In the genomic region with DNA sequence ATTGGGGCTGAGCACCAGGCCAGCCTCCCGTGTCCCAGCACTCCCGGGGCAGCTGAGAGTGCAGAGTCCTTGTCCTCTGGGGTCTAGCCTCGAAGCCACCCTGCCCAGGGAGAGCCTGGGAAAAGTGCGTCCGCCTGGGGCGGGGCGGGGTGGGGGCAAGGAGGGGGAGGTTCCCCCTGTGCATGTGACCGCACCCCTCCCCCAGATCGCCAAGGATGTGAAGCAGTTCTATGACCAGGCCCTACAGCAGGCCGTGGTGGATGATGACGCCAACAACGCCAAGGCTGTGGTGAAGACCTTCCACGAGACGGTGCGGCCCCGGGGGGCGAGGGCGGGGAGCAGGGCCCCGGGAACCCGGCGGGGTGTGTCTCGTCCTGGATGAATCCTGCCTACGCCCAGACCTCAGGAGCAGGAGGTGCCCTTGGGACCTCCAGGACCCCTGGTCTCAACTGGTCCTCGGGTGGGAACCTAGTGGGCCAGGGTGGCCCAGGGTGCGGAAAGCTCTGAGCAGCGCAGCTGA, we compare ENCODE assay signal across 1 cellular context.
A peak's percentile ranks its signal among the peaks of the same experiment; 100 is the strongest.
TF ChIP-seq lines count a peak whose summit lies in the region.

No MANE protein-coding gene starts in this region.

TF ChIP-seq in K562, 482 proteins besides CTCF, POLR2A, EP300 and RAD21:
- TF ChIP-seq ERF (CRISPR knock-in tag; IDR thresholded peaks at IDR 0.05) (no peak), MIER1 (IDR thresholded peaks at IDR 0.05; ENCODE audit: low read depth) (no peak)
- TF ChIP-seq, protein P1, sequence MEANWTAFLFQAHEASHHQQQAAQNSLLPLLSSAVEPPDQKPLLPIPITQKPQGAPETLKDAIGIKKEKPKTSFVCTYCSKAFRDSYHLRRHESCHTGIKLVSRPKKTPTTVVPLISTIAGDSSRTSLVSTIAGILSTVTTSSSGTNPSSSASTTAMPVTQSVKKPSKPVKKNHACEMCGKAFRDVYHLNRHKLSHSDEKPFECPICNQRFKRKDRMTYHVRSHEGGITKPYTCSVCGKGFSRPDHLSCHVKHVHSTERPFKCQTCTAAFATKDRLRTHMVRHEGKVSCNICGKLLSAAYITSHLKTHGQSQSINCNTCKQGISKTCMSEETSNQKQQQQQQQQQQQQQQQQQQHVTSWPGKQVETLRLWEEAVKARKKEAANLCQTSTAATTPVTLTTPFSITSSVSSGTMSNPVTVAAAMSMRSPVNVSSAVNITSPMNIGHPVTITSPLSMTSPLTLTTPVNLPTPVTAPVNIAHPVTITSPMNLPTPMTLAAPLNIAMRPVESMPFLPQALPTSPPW (CRISPR knock-in tag; IDR thresholded peaks at IDR 0.05) = peak; percentile 22; the same call in 1 of the 2 replicates
TF ChIP-seq in K562: peak in this region for 1.
